ENCODE assay signal across 22 cellular contexts in genomic region chr2:29753676-29754444, GRCh38.
DNase-seq lines count a peak whose midpoint lies in the region; ATAC-seq and TF ChIP-seq lines count a peak whose summit lies in the region.
"Had no signal": no experiment of that assay in that cellular context is flagged by ENCODE, and none has a peak within 500 bp of the region (broad histone marks: within the 10 kb centered on the region; RNA-seq: fewer than 3 reads in every experiment).

No MANE protein-coding gene starts in this region.

- no peak for ATAC-seq in GM18520 (IDR thresholded peaks at IDR 0.05; ENCODE audit: unreplicated experiment)
- no peak for ATAC-seq in HG03139 (IDR thresholded peaks at IDR 0.05; ENCODE audit: unreplicated experiment)
- no peak for ATAC-seq in GM19397 (IDR thresholded peaks at IDR 0.05; ENCODE audit: unreplicated experiment)
- ATAC-seq: K562; naive thymus-derived CD8-positive, alpha-beta T cell had no signal

- H3K4me3 ChIP-seq in astrocyte of the cerebellum (ENCODE audit: low read depth, low read length), result no peak overlapping the region
- H3K4me3 ChIP-seq in foreskin fibroblast (ENCODE audit: low read depth in 1 of 2, low read length in 2 of 2), result no peak overlapping the region
- H3K4me3 ChIP-seq: colonic mucosa, K562, prostate gland, spleen had no signal

- no peak for TF ChIP-seq CTCF in astrocyte of the cerebellum (IDR thresholded peaks at IDR 0.05; ENCODE audit: low read depth, low read length, missing control alignments)
- TF ChIP-seq CTCF in foreskin fibroblast (IDR thresholded peaks at IDR 0.05; ENCODE audit: low read depth, low read length), result no peak
- TF ChIP-seq CTCF in GM13976 (IDR thresholded peaks at IDR 0.05; ENCODE audit: borderline replicate concordance, control extremely low read depth, extremely low read depth, insufficient read depth, missing control alignments), result no peak

- in situ Hi-C loops in astrocyte of the cerebellum (cut with HindIII; ENCODE audit: low sequenced_read_pairs), result no loop called here
- in situ Hi-C loops in GM13976 (cut with MboI; ENCODE audit: low sequenced_read_pairs, unreplicated experiment), result no loop called here

- DNase-seq in A172 (ENCODE audit: low spot score), result peak; percentile 40
- peak; percentile 37 for DNase-seq in HCEC 1CT
- DNase-seq in astrocyte of the cerebellum (ENCODE audit: low read depth), result peak; percentile 62
- peak; percentile 31 to 78 for DNase-seq in foreskin fibroblast
- no peak for DNase-seq in GM13976 (ENCODE audit: low spot score)
- DNase-seq: 8988T; anterior cingulate cortex; colonic mucosa; DMS 273 treated with DMSO at 0.1 percent for 48 hours; mesendoderm; naive thymus-derived CD8-positive, alpha-beta T cell; NCI-H1048; NCI-H2081 treated with DMSO at 0.1 percent for 48 hours; NCI-H510A treated with DMSO at 0.1 percent for 48 hours; spleen; stimulated activated CD4-positive, alpha-beta T cell treated with anti-CD3 and anti-CD28 coated beads, Interleukin-4, amount 100 ng/mL, for 4 hours; substantia nigra had no signal
